ENCODE assay signal across 29 cellular contexts in genomic region chr7:26944486-26944885, GRCh38.
DNase-seq lines count a peak whose midpoint lies in the region; ATAC-seq and TF ChIP-seq lines count a peak whose summit lies in the region.
"Had no signal": no experiment of that assay in that cellular context is flagged by ENCODE, and none has a peak within 500 bp of the region (broad histone marks: within the 10 kb centered on the region; RNA-seq: fewer than 3 reads in every experiment).

No MANE protein-coding gene starts in this region.

- H3K4me3 ChIP-seq in BLaER1 (no peak overlapping the region), GM23338 (0 out of 2 replicates have a peak overlapping the region, but pooled peaks have one; percentile 10)
- H3K4me3 ChIP-seq: adrenal gland, GM23248, left ventricle myocardium inferior, ovary, tibial nerve had no signal

- H3K27me3 Mint-ChIP-seq in GM23338 (ENCODE audit: insufficient read depth, low read depth, poor library complexity) = peaks cover 2% of the 10 kb centered on the region
- H3K27me3 Mint-ChIP-seq: dendritic cell treated with granulocyte-macrophage colony-stimulating factor and Interleukin-4, amounts not matched to agents 40 ng/mL and 50 ng/mL, for 4 days had no signal

- 0 out of 3 replicates have a peak overlapping the region, but pooled peaks have one; percentile 22 for H3K4me3 Mint-ChIP-seq in GM23338
- H3K4me3 Mint-ChIP-seq: activated CD8-positive, alpha-beta T cell treated with anti-CD3 and anti-CD28 coated beads, Interleukin-2, amount 10 ng/mL, durations not matched to agents 7 days and 5 days; activated naive CD4-positive, alpha-beta T cell treated with anti-CD3 and anti-CD28 coated beads, Interleukin-2, amount 10 ng/mL, durations not matched to agents 7 days and 5 days; activated T-helper 17 cell treated with anti-CD3 and anti-CD28 coated beads, Interleukin-2, amount 50 U/mL, for 72 hours; central memory CD8-positive, alpha-beta T cell; dendritic cell treated with granulocyte-macrophage colony-stimulating factor and Interleukin-4, amounts not matched to agents 40 ng/mL and 50 ng/mL, for 4 days; neural crest cell; T-helper 2 cell treated with Interferon-gamma antibody and Interleukin-4, amounts not matched to agents 5 μg/mL and 100 μg/mL, for 36 hours had no signal

- no peaks in the 10 kb centered on the region for H3F3A ChIP-seq in GM23338 (replicated peaks; ENCODE audit: low read depth)

- H3K79me2 ChIP-seq in GM23338 (replicated peaks; ENCODE audit: insufficient read depth) = no peaks in the 10 kb centered on the region

- ATAC-seq in GM23338 = no peak
- no peak for ATAC-seq in HG03159 (IDR thresholded peaks at IDR 0.05; ENCODE audit: unreplicated experiment)
- ATAC-seq: activated CD8-positive, alpha-beta T cell treated with anti-CD3 and anti-CD28 coated beads, Interleukin-2, amount 10 ng/mL, durations not matched to agents 7 days and 5 days; activated T-helper 17 cell treated with anti-CD3 and anti-CD28 coated beads, Interleukin-2, amount 50 U/mL, for 72 hours had no signal

- peaks cover 62% of the 10 kb centered on the region for H3K4me1 Mint-ChIP-seq in GM23338
- H3K4me1 Mint-ChIP-seq: activated naive CD4-positive, alpha-beta T cell treated with anti-CD3 and anti-CD28 coated beads, Interleukin-2, amount 10 ng/mL, durations not matched to agents 7 days and 5 days; activated T-helper 17 cell treated with anti-CD3 and anti-CD28 coated beads, Interleukin-2, amount 50 U/mL, for 72 hours; central memory CD8-positive, alpha-beta T cell had no signal

- H3K4me2 ChIP-seq in BLaER1 = peak overlapping the region; percentile 25; the same call in 1 of the 2 replicates
- peak overlapping the region; percentile 54 for H3K4me2 ChIP-seq in GM23338

- H3K4me1 ChIP-seq in BLaER1 (peaks cover 32% of the 10 kb centered on the region), GM23338 (ENCODE audit: insufficient read depth) (peaks cover 45% of the 10 kb centered on the region)
- H3K4me1 ChIP-seq: adrenal gland, BE2C, left ventricle myocardium inferior, tibial nerve had no signal

- no peak overlapping the region for H2AFZ ChIP-seq in GM23338
- H2AFZ ChIP-seq: GM23248 had no signal

- H3K9me3 ChIP-seq in BLaER1 = no peaks in the 10 kb centered on the region
- H3K9me3 ChIP-seq: adrenal gland, BE2C, left ventricle myocardium inferior, ovary, tibial nerve had no signal

- no peak overlapping the region for H3K27ac ChIP-seq in BLaER1
- H3K27ac ChIP-seq in GM23338 (ENCODE audit: low read depth) = peak overlapping the region; percentile 64
- H3K27ac ChIP-seq: adrenal gland, GM23248, left ventricle myocardium inferior, ovary, tibial nerve, VCaP had no signal

- H3K36me3 Mint-ChIP-seq in GM23338 (ENCODE audit: low read depth) = no peaks in the 10 kb centered on the region
- H3K36me3 Mint-ChIP-seq: activated naive CD4-positive, alpha-beta T cell treated with anti-CD3 and anti-CD28 coated beads, Interleukin-2, amount 10 ng/mL, durations not matched to agents 7 days and 5 days had no signal

- TF ChIP-seq CTCF in GM23338 (conservative IDR thresholded peaks at IDR 0.05; ENCODE audit: low read depth in 2 of 2) = no peak

- no peaks in the 10 kb centered on the region for H3K9me3 Mint-ChIP-seq in GM23338
- H3K9me3 Mint-ChIP-seq: activated naive CD4-positive, alpha-beta T cell treated with anti-CD3 and anti-CD28 coated beads, Interleukin-2, amount 10 ng/mL, durations not matched to agents 7 days and 5 days; activated T-helper 17 cell treated with anti-CD3 and anti-CD28 coated beads, Interleukin-2, amount 50 U/mL, for 72 hours; central memory CD8-positive, alpha-beta T cell; dendritic cell treated with granulocyte-macrophage colony-stimulating factor and Interleukin-4, amounts not matched to agents 40 ng/mL and 50 ng/mL, for 4 days; neural crest cell; T-helper 2 cell treated with Interferon-gamma antibody and Interleukin-4, amounts not matched to agents 5 μg/mL and 100 μg/mL, for 36 hours had no signal

- H3K27me3 ChIP-seq in BLaER1 = no peaks in the 10 kb centered on the region
- H3K27me3 ChIP-seq in GM23338 (ENCODE audit: insufficient read depth) = no peaks in the 10 kb centered on the region
- H3K27me3 ChIP-seq: adrenal gland, ovary, tibial nerve had no signal

- no peaks in the 10 kb centered on the region for H3K36me3 ChIP-seq in BLaER1
- no peaks in the 10 kb centered on the region for H3K36me3 ChIP-seq in GM23338 (ENCODE audit: insufficient read depth)
- H3K36me3 ChIP-seq: adrenal gland, BE2C, left ventricle myocardium inferior, ovary, tibial nerve had no signal

- H3K27ac Mint-ChIP-seq in GM23338 = peak overlapping the region; percentile 86
- H3K27ac Mint-ChIP-seq: activated CD8-positive, alpha-beta T cell treated with anti-CD3 and anti-CD28 coated beads, Interleukin-2, amount 10 ng/mL, durations not matched to agents 7 days and 5 days; activated naive CD4-positive, alpha-beta T cell treated with anti-CD3 and anti-CD28 coated beads, Interleukin-2, amount 10 ng/mL, durations not matched to agents 7 days and 5 days; activated T-helper 17 cell treated with anti-CD3 and anti-CD28 coated beads, Interleukin-2, amount 50 U/mL, for 72 hours; dendritic cell treated with granulocyte-macrophage colony-stimulating factor and Interleukin-4, amounts not matched to agents 40 ng/mL and 50 ng/mL, for 4 days; T-helper 2 cell treated with Interferon-gamma antibody and Interleukin-4, amounts not matched to agents 5 μg/mL and 100 μg/mL, for 36 hours had no signal

- DNase-seq in GM23338 (ENCODE audit: low spot score) = no peak
- peak; percentile 58 for DNase-seq in NCI-H1105 (lab: John Stamatoyannopoulos, UW)
- DNase-seq in NCI-H69 (lab: John Stamatoyannopoulos, UW) = peak; percentile 94
- DNase-seq in COLO668 (lab: John Stamatoyannopoulos, UW; ENCODE audit: unreplicated experiment) = no peak
- DNase-seq in NCI-H2029 treated with DMSO at 0.1 percent for 48 hours (lab: John Stamatoyannopoulos, UW) = no peak
- DNase-seq: activated CD4-positive, alpha-beta T cell treated with anti-CD3 and anti-CD28 coated beads for 4 hours; activated CD8-positive, alpha-beta T cell treated with anti-CD3 and anti-CD28 coated beads, Interleukin-2, amount 10 ng/mL, durations not matched to agents 7 days and 5 days; activated naive CD4-positive, alpha-beta T cell treated with anti-CD3 and anti-CD28 coated beads, Interleukin-2, amount 10 ng/mL, durations not matched to agents 7 days and 5 days; adrenal gland; BE2C; erythroblast; glutamatergic neuron; GM23248; left ventricle myocardium inferior; mesendoderm; NCI-H2107; NCI-H774; ovary; stimulated activated CD4-positive, alpha-beta T cell treated with anti-CD3 and anti-CD28 coated beads, Interleukin-15, amount 100 ng/mL, for 24 hours; stimulated activated CD4-positive, alpha-beta T cell treated with anti-CD3 and anti-CD28 coated beads, Interleukin-4, amount 100 ng/mL, for 4 hours had no signal

- no peak overlapping the region for H3K9ac ChIP-seq in BLaER1
- H3K9ac ChIP-seq: GM23248 had no signal

- no peaks in the 10 kb centered on the region for H4K20me1 ChIP-seq in BLaER1
- H4K20me1 ChIP-seq in GM23338 (replicated peaks; ENCODE audit: insufficient read depth) = no peaks in the 10 kb centered on the region

- no peaks in the 10 kb centered on the region for H3K9me2 ChIP-seq in GM23338 (ENCODE audit: insufficient read depth)

TF ChIP-seq in GM23338, 12 proteins besides CTCF, POLR2A, EP300 and RAD21:
- TF ChIP-seq REST (IDR thresholded peaks at IDR 0.05; ENCODE audit: unreplicated experiment) (no peak), JUNB (IDR thresholded peaks at IDR 0.05; ENCODE audit: unreplicated experiment) (peak; percentile 55)

Comparison
In these comparisons a context has a peak if more than half of its experiments do, and no peak if none do; other contexts are left out.
1. DNase-seq: peak in NCI-H1105 (single experiment) and NCI-H69 (single experiment); none in GM23338 (single experiment), COLO668 (single experiment) and NCI-H2029 treated with DMSO at 0.1 percent for 48 hours (single experiment).